23 cellular contexts compared by ENCODE assay signal in genomic region chr12:46506961-46507360, GRCh38.
"Had no signal": no experiment of that assay in that cellular context is flagged by ENCODE, and none has a peak within 500 bp of the region (broad histone marks: within the 10 kb centered on the region; RNA-seq: fewer than 3 reads in every experiment).

No MANE protein-coding gene starts in this region.

- H3K36me3 ChIP-seq: colonic mucosa, esophagus squamous epithelium, gastrocnemius medialis, heart right ventricle, left lung, lower lobe of right lung had no signal

- H3K4me3 ChIP-seq: colonic mucosa, esophagus squamous epithelium, gastrocnemius medialis, heart right ventricle, left lung, lower lobe of right lung had no signal

- DNase-seq: colonic mucosa; cortex of kidney; effector CD8-positive, alpha-beta T cell; effector memory CD8-positive, alpha-beta T cell; endodermal cell; erythroblast; esophagus squamous epithelium; foreskin fibroblast; foreskin melanocyte; gastrocnemius medialis; glutamatergic neuron; head of caudate nucleus; heart right ventricle; hippocampal formation; left cardiac atrium; left lung; left ventricle myocardium superior; lower lobe of right lung; mesendoderm; midbrain; naive B cell; naive thymus-derived CD8-positive, alpha-beta T cell had no signal

- H3K27ac ChIP-seq: colonic mucosa, esophagus squamous epithelium, gastrocnemius medialis, heart right ventricle, left lung, lower lobe of right lung had no signal

- H3K27me3 ChIP-seq: colonic mucosa, esophagus squamous epithelium, gastrocnemius medialis, heart right ventricle, left lung had no signal

- H3K4me1 ChIP-seq: colonic mucosa, esophagus squamous epithelium, gastrocnemius medialis, heart right ventricle, left lung, lower lobe of right lung had no signal

- ATAC-seq: effector memory CD8-positive, alpha-beta T cell; esophagus mucosa; gastrocnemius medialis; heart right ventricle; left cardiac atrium; left lung; left ventricle myocardium superior; lower lobe of right lung; naive thymus-derived CD8-positive, alpha-beta T cell had no signal

- H3K9me3 ChIP-seq: colonic mucosa had no signal
